Comparison of ENCODE assay signal across 23 cellular contexts in genomic region chr15:68773036-68773435, GRCh38.
"Had no signal": no experiment of that assay in that cellular context is flagged by ENCODE, and none has a peak within 500 bp of the region (broad histone marks: within the 10 kb centered on the region; RNA-seq: fewer than 3 reads in every experiment).

No MANE protein-coding gene starts in this region.

- DNase-seq: colonic mucosa; dermis blood vessel endothelial cell; effector CD4-positive, alpha-beta T cell; effector memory CD4-positive, alpha-beta T cell; foreskin keratinocyte; heart left ventricle; hypothalamus; immature natural killer cell; islet precursor cell; kidney; kidney glomerular epithelial cell; left lung; left ventricle myocardium superior; lower lobe of right lung; mesendoderm; midbrain; naive B cell had no signal

- H3K4me1 ChIP-seq: colonic mucosa, foreskin keratinocyte had no signal

- H3K4me3 ChIP-seq: colonic mucosa, dorsolateral prefrontal cortex, esophagus muscularis mucosa, gastroesophageal sphincter, heart left ventricle, hepatocyte, left lung, lower lobe of right lung had no signal

- FAIRE-seq: endothelial cell of umbilical vein, frontal cortex, kidney had no signal

- H3K27ac ChIP-seq: colonic mucosa, esophagus muscularis mucosa, foreskin keratinocyte, gastroesophageal sphincter, heart left ventricle, hepatocyte, left lung, lower lobe of right lung had no signal

- H3K4me2 ChIP-seq: hepatocyte had no signal

- H3K79me2 ChIP-seq: hepatocyte had no signal

- H3K36me3 ChIP-seq: colonic mucosa, lower lobe of right lung had no signal

- ATAC-seq: foreskin keratinocyte, gastroesophageal sphincter, heart left ventricle, left lung, left ventricle myocardium superior, lower lobe of right lung had no signal

- H3K27me3 ChIP-seq: colonic mucosa, dorsolateral prefrontal cortex, esophagus muscularis mucosa, gastroesophageal sphincter, heart left ventricle, hepatocyte, left lung had no signal

- H2AFZ ChIP-seq: hepatocyte had no signal

- H3K9me3 ChIP-seq: colonic mucosa, esophagus muscularis mucosa, gastroesophageal sphincter, left lung, lower lobe of right lung had no signal
